In the genomic region with DNA sequence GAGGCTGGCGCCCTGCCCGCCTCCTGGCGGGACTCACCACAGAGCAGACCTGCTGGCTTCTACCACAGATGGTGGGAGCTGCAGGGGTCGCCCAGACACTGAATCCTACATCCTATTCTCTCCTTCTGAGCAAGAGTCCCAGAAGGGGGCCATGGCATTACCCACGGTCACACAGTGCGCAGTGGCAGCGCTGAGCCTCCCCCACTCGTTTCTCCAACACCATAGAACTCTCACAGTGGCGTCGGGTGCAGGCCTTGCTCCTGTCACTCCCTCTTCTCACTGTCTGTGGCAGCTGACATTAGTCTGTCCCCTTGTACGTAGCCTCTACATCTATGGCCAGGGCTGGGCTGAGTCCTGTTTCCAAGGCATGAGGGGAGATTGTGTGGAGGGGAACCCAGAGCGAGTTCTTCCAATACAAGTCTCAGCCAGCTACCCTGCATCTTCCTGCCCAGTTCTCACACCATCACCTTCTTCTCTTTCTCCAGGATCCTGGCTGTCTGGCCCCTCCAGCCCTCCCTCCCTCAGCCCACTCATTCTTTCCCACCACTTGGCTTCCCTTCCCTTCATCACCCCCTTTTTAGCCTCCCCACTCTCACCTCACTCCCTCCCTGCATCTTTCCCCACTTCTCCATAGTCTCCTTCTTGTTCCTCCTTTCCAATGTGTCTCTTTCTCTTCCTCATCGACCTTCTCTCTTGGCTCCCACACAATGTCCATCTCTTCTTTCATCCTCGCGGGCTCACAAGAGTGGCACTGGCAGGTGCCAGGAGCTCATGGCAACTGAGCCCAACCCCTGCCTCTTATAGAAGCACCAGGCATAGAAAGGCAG, we compare ENCODE assay signal across 16 cellular contexts. TPM values are rescaled to one million over a fixed set of nuclear protein-coding genes. Genes with fewer than 3 reads are reported as not detected.
DNase-seq lines count a peak whose midpoint lies in the region; ATAC-seq and TF ChIP-seq lines count a peak whose summit lies in the region.
"Had no signal": no experiment of that assay in that cellular context is flagged by ENCODE, and none has a peak within 500 bp of the region (broad histone marks: within the 10 kb centered on the region; RNA-seq: fewer than 3 reads in every experiment).

No MANE protein-coding gene starts in this region.

- CTCF ChIA-PET in activated CD4-positive, alpha-beta T cell treated with anti-CD3 and anti-CD28 coated beads, Interleukin-2, amount 10 ng/mL, durations not matched to agents 7 days and 5 days (lab: Charles Lee): interaction anchor here (0.6 to 0.9 kb wide), 4 partner anchors 10 to 132 kb away, joined by 3 to 5 read pairs (median 4); a partner anchor contains a TSS

- POLR2A ChIA-PET in activated CD4-positive, alpha-beta T cell treated with anti-CD3 and anti-CD28 coated beads, Interleukin-2, amount 10 ng/mL, durations not matched to agents 7 days and 5 days (lab: Charles Lee): no interaction called here

- peaks cover 19% of the 10 kb centered on the region for H3K79me2 ChIP-seq in OCI-LY1 (ENCODE audit: insufficient read depth, low read length)

- H3K27me3 ChIP-seq in OCI-LY1 (ENCODE audit: insufficient read depth, low read length) (no peaks in the 10 kb centered on the region), spleen (replicated peaks in 1 of 7) (no peaks in the 10 kb centered on the region)
- no peaks in the 10 kb centered on the region for H3K27me3 ChIP-seq in effector memory CD4-positive, alpha-beta T cell (replicated peaks; ENCODE audit: control insufficient read depth, insufficient read depth, low read length, poor library complexity, severe bottlenecking)
- H3K27me3 ChIP-seq: dorsolateral prefrontal cortex, gastroesophageal sphincter had no signal

- H3K27me3 Mint-ChIP-seq in activated CD4-positive, alpha-beta T cell treated with anti-CD3 and anti-CD28 coated beads, Interleukin-2, amount 10 ng/mL, durations not matched to agents 7 days and 5 days: no peaks in the 10 kb centered on the region

- H3K27ac Mint-ChIP-seq in activated CD4-positive, alpha-beta T cell treated with anti-CD3 and anti-CD28 coated beads, Interleukin-2, amount 10 ng/mL, durations not matched to agents 7 days and 5 days: peak overlapping the region; percentile 74

- no peak for TF ChIP-seq POLR2A in spleen (IDR thresholded peaks at IDR 0.05)

- H3K4me1 ChIP-seq in OCI-LY1 (ENCODE audit: insufficient read depth, low read length, severe bottlenecking) (peaks cover 62% of the 10 kb centered on the region), spleen (peaks cover 35 to 98% (median 70%) of the 10 kb centered on the region in 6 donors)
- peaks cover 55% of the 10 kb centered on the region for H3K4me1 ChIP-seq in effector memory CD4-positive, alpha-beta T cell (ENCODE audit: control insufficient read depth, insufficient read depth, low read length, poor library complexity, severe bottlenecking)

- H3K36me3 ChIP-seq in OCI-LY1 (ENCODE audit: insufficient read depth, low read length) (peaks cover 77% of the 10 kb centered on the region), spleen (peaks cover 0 to 89% (median 74%) of the 10 kb centered on the region in 6 donors)
- peaks cover 62% of the 10 kb centered on the region for H3K36me3 ChIP-seq in effector memory CD4-positive, alpha-beta T cell (ENCODE audit: control insufficient read depth, insufficient read depth, low read length)

- no peak overlapping the region for H3K4me3 Mint-ChIP-seq in activated CD4-positive, alpha-beta T cell treated with anti-CD3 and anti-CD28 coated beads, Interleukin-2, amount 10 ng/mL, durations not matched to agents 7 days and 5 days

- 88 to 91% (median 90%) methylated on average over 12 to 15 of the region's 15 CpGs for WGBS in spleen, 5 donors

- H4K20me1 ChIP-seq in OCI-LY1 (ENCODE audit: insufficient read depth, low read length): no peaks in the 10 kb centered on the region

- no peaks in the 10 kb centered on the region for H3K9me3 Mint-ChIP-seq in activated CD4-positive, alpha-beta T cell treated with anti-CD3 and anti-CD28 coated beads, Interleukin-2, amount 10 ng/mL, durations not matched to agents 7 days and 5 days
- H3K9me3 Mint-ChIP-seq: nephron progenitor cell had no signal

- ATAC-seq in HG03354 (IDR thresholded peaks at IDR 0.05; ENCODE audit: poor library complexity, severe bottlenecking, unreplicated experiment) (no peak), HG02678 (IDR thresholded peaks at IDR 0.05; ENCODE audit: unreplicated experiment) (no peak), HG02759 (IDR thresholded peaks at IDR 0.05; ENCODE audit: unreplicated experiment) (no peak)
- ATAC-seq: gastroesophageal sphincter had no signal

- no peak for TF ChIP-seq CTCF in OCI-LY1 (IDR thresholded peaks at IDR 0.05; ENCODE audit: low read length)
- no peak for TF ChIP-seq CTCF in spleen (IDR thresholded peaks at IDR 0.05 in 8 of 11, conservative IDR thresholded peaks at IDR 0.05 in 3 of 11)

- H3F3A ChIP-seq in OCI-LY1 (ENCODE audit: insufficient read depth, low read length): no peaks in the 10 kb centered on the region

- H3K4me2 ChIP-seq in OCI-LY1 (ENCODE audit: low read length): no peak overlapping the region

- DNase-seq in activated CD4-positive, alpha-beta T cell treated with anti-CD3 and anti-CD28 coated beads, Interleukin-2, amount 10 ng/mL, durations not matched to agents 7 days and 5 days: no peak
- no peak for DNase-seq in activated CD4-positive, alpha-beta T cell treated with anti-CD3 and anti-CD28 coated beads, Interleukin-2, amount 50 U/mL, for 4 hours
- no peak for DNase-seq in effector memory CD4-positive, alpha-beta T cell
- peak; percentile 74 for DNase-seq in spleen
- DNase-seq: dorsolateral prefrontal cortex, Kasumi-1, nephron progenitor cell, small intestine had no signal

- H3K27ac ChIP-seq in OCI-LY1 (ENCODE audit: low read depth, low read length, poor library complexity, severe bottlenecking) (peak overlapping the region; percentile 21), spleen (peak overlapping the region in 4 of 8 donors; percentile 2 to 100 (median 100))
- peak overlapping the region; percentile 7 for H3K27ac ChIP-seq in effector memory CD4-positive, alpha-beta T cell (ENCODE audit: insufficient read depth, low read length, poor library complexity, severe bottlenecking)

- H3K9me2 ChIP-seq in OCI-LY1 (ENCODE audit: low read depth, low read length): no peaks in the 10 kb centered on the region

- H3K9me3 ChIP-seq in OCI-LY1 (ENCODE audit: low read length) (no peaks in the 10 kb centered on the region), spleen (no peaks in the 10 kb centered on the region)
- H3K9me3 ChIP-seq in effector memory CD4-positive, alpha-beta T cell (ENCODE audit: control insufficient read depth, low read length): no peaks in the 10 kb centered on the region
- H3K9me3 ChIP-seq: gastroesophageal sphincter had no signal

- no peak overlapping the region for H3K9ac ChIP-seq in OCI-LY1 (ENCODE audit: low read length)

- H3K4me3 ChIP-seq in OCI-LY1 (ENCODE audit: low read depth, low read length, poor library complexity, severe bottlenecking): no peak overlapping the region
- no peak overlapping the region for H3K4me3 ChIP-seq in effector memory CD4-positive, alpha-beta T cell (ENCODE audit: insufficient read depth, low read depth, low read length, poor library complexity, severe bottlenecking)
- no peak overlapping the region for H3K4me3 ChIP-seq in spleen
- H3K4me3 ChIP-seq: dorsolateral prefrontal cortex, gastroesophageal sphincter had no signal

- H3K4me1 Mint-ChIP-seq in activated CD4-positive, alpha-beta T cell treated with anti-CD3 and anti-CD28 coated beads, Interleukin-2, amount 10 ng/mL, durations not matched to agents 7 days and 5 days: peaks cover 60% of the 10 kb centered on the region

- intact Hi-C loops in spleen (cut with DNase I; ENCODE audit: low total_unique reads): no loop called here

- peaks cover 60% of the 10 kb centered on the region for H3K36me3 Mint-ChIP-seq in activated CD4-positive, alpha-beta T cell treated with anti-CD3 and anti-CD28 coated beads, Interleukin-2, amount 10 ng/mL, durations not matched to agents 7 days and 5 days (ENCODE audit: low read depth)

- H2AFZ ChIP-seq in OCI-LY1 (ENCODE audit: low read length): no peak overlapping the region

RNA-seq across cellular contexts. Expression of a gene that starts 5.9 kb away (rescaled TPM):
- total RNA-seq in activated CD4-positive, alpha-beta T cell treated with anti-CD3 and anti-CD28 coated beads, Interleukin-2, amount 10 ng/mL, durations not matched to agents 7 days and 5 days: 100 to 1,000 TPM; 186 to 195 TPM
- 100 to 1,000 TPM in 3 of 7 donors, 10 to 100 TPM in 4; 77.0 to 113 (median 94.8) TPM for total RNA-seq in spleen
- polyA plus RNA-seq in spleen: 10 to 100 TPM; 43.2 to 67.0 (median 43.9) TPM

RNA-seq across cellular contexts. Expression of a gene that starts 13.9 kb away (rescaled TPM):
- total RNA-seq in activated CD4-positive, alpha-beta T cell treated with anti-CD3 and anti-CD28 coated beads, Interleukin-2, amount 10 ng/mL, durations not matched to agents 7 days and 5 days: 100 to 1,000 TPM; 110 to 112 TPM
- 10 to 100 TPM; 51.3 to 96.2 (median 68.4) TPM for total RNA-seq in spleen
- 10 to 100 TPM; 25.2 to 55.5 (median 27.2) TPM for polyA plus RNA-seq in spleen

RNA-seq across cellular contexts. Expression of a gene that starts 26.8 kb away (rescaled TPM):
- 10 to 100 TPM; 36.6 to 37.1 TPM for total RNA-seq in activated CD4-positive, alpha-beta T cell treated with anti-CD3 and anti-CD28 coated beads, Interleukin-2, amount 10 ng/mL, durations not matched to agents 7 days and 5 days
- 10 to 100 TPM; 41.9 to 59.0 (median 43.8) TPM for total RNA-seq in spleen
- polyA plus RNA-seq in spleen: 10 to 100 TPM; 26.8 to 49.4 (median 43.1) TPM

RNA-seq across cellular contexts. Expression of a gene that starts 43.1 kb away (rescaled TPM):
- total RNA-seq in activated CD4-positive, alpha-beta T cell treated with anti-CD3 and anti-CD28 coated beads, Interleukin-2, amount 10 ng/mL, durations not matched to agents 7 days and 5 days: under 1 TPM in 1 of 2 experiments, not detected in 1; 0.30 TPM
- under 1 TPM in 1 of 7 donors, not detected in 6; 0.57 TPM for total RNA-seq in spleen
- under 1 TPM in 2 of 3 donors, not detected in 1; 0.09 to 0.16 TPM for polyA plus RNA-seq in spleen
- total RNA-seq: Daoy, kidney epithelial cell had no signal

RNA-seq across cellular contexts. Expression of a gene that starts 54.3 kb away (rescaled TPM):
- not detected for total RNA-seq in activated CD4-positive, alpha-beta T cell treated with anti-CD3 and anti-CD28 coated beads, Interleukin-2, amount 10 ng/mL, durations not matched to agents 7 days and 5 days
- total RNA-seq in spleen: 100 to 1,000 TPM in 1 of 7 donors, 10 to 100 TPM in 4, 1 to 10 TPM in 2; 2.2 to 315 (median 10.5) TPM
- polyA plus RNA-seq in spleen: 10 to 100 TPM in 1 of 3 donors, under 1 TPM in 2; 0.04 to 14.7 (median 0.30) TPM
- total RNA-seq: Daoy, kidney epithelial cell had no signal
- polyA plus RNA-seq: small intestine, urinary bladder had no signal
